8 cellular contexts compared by ENCODE assay signal in genomic region chr1:40449684-40450490, GRCh38. TPM values are rescaled to one million over a fixed set of nuclear protein-coding genes. Genes with fewer than 3 reads are reported as not detected.
DNase-seq lines count a peak whose midpoint lies in the region; ATAC-seq and TF ChIP-seq lines count a peak whose summit lies in the region.

Gene ZFP69B, plus strand, starts transcription at chr1:40450476. Its CDS starts 486 bp downstream, at chr1:40450962.

- peaks cover 48% of the 10 kb centered on the region for H3K9me3 Mint-ChIP-seq in activated CD4-positive, alpha-beta memory T cell treated with anti-CD3 and anti-CD28 coated beads, Interleukin-2, amount 10 ng/mL, durations not matched to agents 7 days and 5 days

- peaks cover 23% of the 10 kb centered on the region for H3K4me1 Mint-ChIP-seq in activated CD4-positive, alpha-beta memory T cell treated with anti-CD3 and anti-CD28 coated beads, Interleukin-2, amount 10 ng/mL, durations not matched to agents 7 days and 5 days

- intact Hi-C loops in lower lobe of right lung (cut with DNase I) = no loop called here

- H3K9me3 ChIP-seq in lower lobe of right lung = peaks cover 22% of the 10 kb centered on the region

- POLR2A ChIA-PET in activated CD4-positive, alpha-beta memory T cell treated with anti-CD3 and anti-CD28 coated beads, Interleukin-2, amount 10 ng/mL, durations not matched to agents 7 days and 5 days (lab: Charles Lee) = interaction anchor here (0.9 to 2.5 kb wide), 15 partner anchors 9 to 309 kb away, joined by 3 to 14 read pairs (median 4); partner anchors contain the start of genes EXO5, SMAP2, ZFP69 and ZMPSTE24

- peak within 1 kb of the TSS; percentile 71 for H3K27ac ChIP-seq in lower lobe of right lung

- TF ChIP-seq CTCF in lower lobe of right lung (IDR thresholded peaks at IDR 0.05) = peak; percentile 29

- no peaks in the 10 kb centered on the region for H3K27me3 ChIP-seq in lower lobe of right lung (ENCODE audit: low read depth)

- H3K4me3 ChIP-seq in lower lobe of right lung = peak within 1 kb of the TSS; percentile 80

- peak within 1 kb of the TSS; percentile 82 for H3K27ac Mint-ChIP-seq in activated CD4-positive, alpha-beta memory T cell treated with anti-CD3 and anti-CD28 coated beads, Interleukin-2, amount 10 ng/mL, durations not matched to agents 7 days and 5 days

- ATAC-seq in GM19395 (IDR thresholded peaks at IDR 0.05; ENCODE audit: unreplicated experiment) (peak; percentile 84), HG03565 (IDR thresholded peaks at IDR 0.05; ENCODE audit: unreplicated experiment) (peak; percentile 73), lower lobe of right lung (peak; percentile 99 to 100)

- peaks cover 57% of the 10 kb centered on the region for H3K36me3 Mint-ChIP-seq in activated CD4-positive, alpha-beta memory T cell treated with anti-CD3 and anti-CD28 coated beads, Interleukin-2, amount 10 ng/mL, durations not matched to agents 7 days and 5 days (ENCODE audit: low read depth)

- CTCF ChIA-PET in activated CD4-positive, alpha-beta memory T cell treated with anti-CD3 and anti-CD28 coated beads, Interleukin-2, amount 10 ng/mL, durations not matched to agents 7 days and 5 days (lab: Charles Lee) = interaction anchor here (0.6 to 2.2 kb wide), 5 partner anchors 45 to 306 kb away, joined by 3 to 9 read pairs (median 5); no protein-coding TSS in a partner anchor

- H3K27me3 Mint-ChIP-seq in activated CD4-positive, alpha-beta memory T cell treated with anti-CD3 and anti-CD28 coated beads, Interleukin-2, amount 10 ng/mL, durations not matched to agents 7 days and 5 days = no peaks in the 10 kb centered on the region

- H3K36me3 ChIP-seq in lower lobe of right lung = no peaks in the 10 kb centered on the region

- peak within 1 kb of the TSS; percentile 78 for H3K4me3 Mint-ChIP-seq in activated CD4-positive, alpha-beta memory T cell treated with anti-CD3 and anti-CD28 coated beads, Interleukin-2, amount 10 ng/mL, durations not matched to agents 7 days and 5 days

- peak; percentile 95 for DNase-seq in CD1c-positive myeloid dendritic cell (ENCODE audit: extremely low spot score)
- peak; percentile 98 for DNase-seq in NCI-H774 (lab: John Stamatoyannopoulos, UW)
- peak; percentile 90 for DNase-seq in activated CD4-positive, alpha-beta memory T cell treated with anti-CD3 and anti-CD28 coated beads, Interleukin-2, amount 10 ng/mL, durations not matched to agents 7 days and 5 days
- DNase-seq in ecto neural progenitor cell (ENCODE audit: low spot score) = peak; percentile 96
- peak; percentile 94 for DNase-seq in lower lobe of right lung
- DNase-seq in stimulated activated CD4-positive, alpha-beta T cell treated with anti-CD3 and anti-CD28 coated beads, Interleukin-4, amount 100 ng/mL, for 48 hours (ENCODE audit: low read depth in 2 of 2) = peak; percentile 85 to 89

- peaks cover 10% of the 10 kb centered on the region for H3K4me1 ChIP-seq in lower lobe of right lung

RNA-seq across cellular contexts. Expression of gene ZFP69B, which starts in this region (rescaled TPM):
- 1 to 10 TPM; 5.4 to 5.9 TPM for total RNA-seq in activated CD4-positive, alpha-beta memory T cell treated with anti-CD3 and anti-CD28 coated beads, Interleukin-2, amount 10 ng/mL, durations not matched to agents 7 days and 5 days
- total RNA-seq in lower lobe of right lung = 1.3 TPM

Comparison
In these comparisons a context has a peak if more than half of its experiments do, and no peak if none do; other contexts are left out.
1. Peak in every context shown above with its lines: DNase-seq, ATAC-seq, H3K4me3 ChIP-seq and H3K27ac ChIP-seq.